13 cellular contexts compared by ENCODE assay signal in genomic region chr22:25623310-25623734, GRCh38. TPM values are rescaled to one million over a fixed set of nuclear protein-coding genes. Genes with fewer than 3 reads are reported as not detected.
A peak's percentile ranks its signal among the peaks of the same experiment; 100 is the strongest.
DNase-seq lines count a peak whose midpoint lies in the region; ATAC-seq and TF ChIP-seq lines count a peak whose summit lies in the region.
"Had no signal": no experiment of that assay in that cellular context is flagged by ENCODE, and none has a peak within 500 bp of the region (broad histone marks: within the 10 kb centered on the region; RNA-seq: fewer than 3 reads in every experiment).

No MANE protein-coding gene starts in this region.

- no peaks in the 10 kb centered on the region for H3K36me3 ChIP-seq in ovary
- no peaks in the 10 kb centered on the region for H3K36me3 ChIP-seq in transverse colon

- intact Hi-C loops in activated CD4-positive, alpha-beta T cell treated with anti-CD3 and anti-CD28 coated beads, Interleukin-2, amount 10 ng/mL, durations not matched to agents 24 days and 14 days (cut with micrococcal nuclease), result loop anchor here (2.0 kb wide), 2 partner anchors 51 to 135 kb away; no protein-coding TSS in a partner anchor
- intact Hi-C loops in ovary (cut with DNase I), result no loop called here
- intact Hi-C loops in transverse colon (cut with DNase I; ENCODE audit: low total_unique reads), result no loop called here

- peak overlapping the region; percentile 23 for H3K4me3 ChIP-seq in Jurkat, Clone E6-1 (ENCODE audit: low read length)
- H3K4me3 ChIP-seq in ovary (no peak overlapping the region), transverse colon (no peak overlapping the region)

- no peaks in the 10 kb centered on the region for H3K9me3 ChIP-seq in ovary
- H3K9me3 ChIP-seq in transverse colon, result no peaks in the 10 kb centered on the region

- H3K27ac Mint-ChIP-seq in activated CD4-positive, alpha-beta T cell treated with anti-CD3 and anti-CD28 coated beads, Interleukin-2, amount 10 ng/mL, durations not matched to agents 24 days and 14 days, result peak overlapping the region; percentile 25
- H3K27ac Mint-ChIP-seq in neural crest cell (ENCODE audit: unreplicated experiment), result peak overlapping the region; percentile 65

- no peaks in the 10 kb centered on the region for H3K4me1 ChIP-seq in ovary (ENCODE audit: insufficient read depth)
- peaks cover 0 to 11% (median 3%) of the 10 kb centered on the region in 4 donors for H3K4me1 ChIP-seq in transverse colon

- H3K9me3 Mint-ChIP-seq in activated CD4-positive, alpha-beta T cell treated with anti-CD3 and anti-CD28 coated beads, Interleukin-2, amount 10 ng/mL, durations not matched to agents 24 days and 14 days, result no peaks in the 10 kb centered on the region
- H3K9me3 Mint-ChIP-seq in neural crest cell, result no peaks in the 10 kb centered on the region

- no peak overlapping the region for H3K27ac ChIP-seq in ovary
- H3K27ac ChIP-seq in transverse colon, result no peak overlapping the region

- TF ChIP-seq CTCF in neural crest cell (conservative IDR thresholded peaks at IDR 0.05), result no peak
- no peak for TF ChIP-seq CTCF in ovary (IDR thresholded peaks at IDR 0.05)
- TF ChIP-seq CTCF in transverse colon (IDR thresholded peaks at IDR 0.05), result no peak

- peaks cover 47% of the 10 kb centered on the region for H3K4me1 Mint-ChIP-seq in activated CD4-positive, alpha-beta T cell treated with anti-CD3 and anti-CD28 coated beads, Interleukin-2, amount 10 ng/mL, durations not matched to agents 24 days and 14 days
- peaks cover 28% of the 10 kb centered on the region for H3K4me1 Mint-ChIP-seq in neural crest cell

- no peaks in the 10 kb centered on the region for H3K27me3 Mint-ChIP-seq in activated CD4-positive, alpha-beta T cell treated with anti-CD3 and anti-CD28 coated beads, Interleukin-2, amount 10 ng/mL, durations not matched to agents 24 days and 14 days
- no peaks in the 10 kb centered on the region for H3K27me3 Mint-ChIP-seq in neural crest cell (ENCODE audit: low read depth)

- 96% methylated on average over 8 of the region's 8 CpGs for WGBS in ovary, 3 donors
- 84 to 90% methylated on average over 5 to 8 of the region's 8 CpGs for WGBS in transverse colon (ENCODE audit: low coverage in 1 of 2), 2 donors

- DNase-seq in activated CD4-positive, alpha-beta T cell treated with anti-CD3 and anti-CD28 coated beads, Interleukin-2, amount 10 ng/mL, durations not matched to agents 24 days and 14 days, result peak; percentile 63
- DNase-seq in activated CD4-positive, alpha-beta T cell treated with anti-CD3 and anti-CD28 coated beads, Interleukin-2, amount 50 U/mL, for 1 hour, result no peak
- DNase-seq in Jurkat, Clone E6-1 (ENCODE audit: low read depth, low spot score), result peak; percentile 78
- DNase-seq in neural crest cell (ENCODE audit: low read depth, low spot score), result no peak
- DNase-seq in ovary, result no peak
- no peak for DNase-seq in NCI-H345 treated with DMSO at 0.1 percent for 48 hours (lab: John Stamatoyannopoulos, UW; ENCODE audit: unreplicated experiment)
- no peak for DNase-seq in transverse colon
- DNase-seq: amniotic stem cell, NCI-H446 treated with DMSO at 0.1 percent for 48 hours, right cardiac atrium, T-helper 9 cell had no signal

- ATAC-seq in GM21717 (IDR thresholded peaks at IDR 0.05; ENCODE audit: unreplicated experiment), result peak; percentile 66
- ATAC-seq: left lobe of liver, right cardiac atrium had no signal

- TF ChIP-seq POLR2A in ovary (IDR thresholded peaks at IDR 0.05) (no peak), transverse colon (IDR thresholded peaks at IDR 0.05) (no peak)

- peaks cover 22% of the 10 kb centered on the region for H3K36me3 Mint-ChIP-seq in activated CD4-positive, alpha-beta T cell treated with anti-CD3 and anti-CD28 coated beads, Interleukin-2, amount 10 ng/mL, durations not matched to agents 24 days and 14 days (ENCODE audit: low read depth)
- H3K36me3 Mint-ChIP-seq in neural crest cell (ENCODE audit: low read depth), result peaks cover 4% of the 10 kb centered on the region

- TF ChIP-seq EP300 in ovary (IDR thresholded peaks at IDR 0.05) (no peak), transverse colon (IDR thresholded peaks at IDR 0.05; ENCODE audit: low read depth) (no peak)

- in situ Hi-C loops in transverse colon (cut with MboI; ENCODE audit: low pct_ligation_motif_present in 1 of 4, low pct_unique_long_range_greater_than_20kb in 1 of 4, low sequenced_read_pairs in 3 of 4), result no loop called here

- no peaks in the 10 kb centered on the region for H3K27me3 ChIP-seq in ovary
- H3K27me3 ChIP-seq in transverse colon, result no peaks in the 10 kb centered on the region

- no peak overlapping the region for H3K4me3 Mint-ChIP-seq in activated CD4-positive, alpha-beta T cell treated with anti-CD3 and anti-CD28 coated beads, Interleukin-2, amount 10 ng/mL, durations not matched to agents 24 days and 14 days
- H3K4me3 Mint-ChIP-seq in neural crest cell, result no peak overlapping the region

RNA-seq across cellular contexts. Expression of gene GRK3, which starts 58.8 kb away (rescaled TPM):
- total RNA-seq in activated CD4-positive, alpha-beta T cell treated with anti-CD3 and anti-CD28 coated beads, Interleukin-2, amount 10 ng/mL, durations not matched to agents 24 days and 14 days, result 30.1 and 31.4 TPM in 2 replicates
- 37.7 TPM for polyA plus RNA-seq in Jurkat, Clone E6-1 (2012; ENCODE audit: insufficient read depth, insufficient read length)
- total RNA-seq in neural crest cell, result 19.3 and 19.4 TPM in 2 replicates
- total RNA-seq in ovary, result 10 to 100 TPM in 4 of 7 donors, 1 to 10 TPM in 3; 3.6 to 14.8 (median 10.5) TPM
- polyA plus RNA-seq in ovary, result 1 to 10 TPM; 1.0 to 9.4 TPM
- total RNA-seq in transverse colon, result 1 to 10 TPM; 1.6 to 7.9 (median 4.2) TPM

Comparison
In these comparisons a context has a peak if more than half of its experiments do, and no peak if none do; other contexts are left out.
1. DNase-seq: peak in activated CD4-positive, alpha-beta T cell treated with anti-CD3 and anti-CD28 coated beads, Interleukin-2, amount 10 ng/mL, durations not matched to agents 24 days and 14 days (single experiment) and Jurkat, Clone E6-1 (single experiment); none in activated CD4-positive, alpha-beta T cell treated with anti-CD3 and anti-CD28 coated beads, Interleukin-2, amount 50 U/mL, for 1 hour (single experiment), neural crest cell (single experiment), ovary (0 of 5), NCI-H345 treated with DMSO at 0.1 percent for 48 hours (single experiment) and transverse colon (single experiment).